ENCODE assay signal across 18 cellular contexts in genomic region chr3:25817638-25818037, GRCh38. TPM values are rescaled to one million over a fixed set of nuclear protein-coding genes. Genes with fewer than 3 reads are reported as not detected.
A peak's percentile ranks its signal among the peaks of the same experiment; 100 is the strongest.
DNase-seq lines count a peak whose midpoint lies in the region; ATAC-seq lines count a peak whose summit lies in the region.
"Had no signal": no experiment of that assay in that cellular context is flagged by ENCODE, and none has a peak within 500 bp of the region (broad histone marks: within the 10 kb centered on the region; RNA-seq: fewer than 3 reads in every experiment).

No MANE protein-coding gene starts in this region.

- H3K4me3 Mint-ChIP-seq in activated T-cell treated with anti-CD3 and anti-CD28 coated beads, Interleukin-2, amount 50 U/mL, for 24 hours: no peak overlapping the region
- H3K4me3 Mint-ChIP-seq in activated T-helper 17 cell treated with anti-CD3 and anti-CD28 coated beads, Interleukin-2, amount 50 U/mL, for 72 hours: no peak overlapping the region
- no peak overlapping the region for H3K4me3 Mint-ChIP-seq in stimulated activated effector memory CD8-positive, alpha-beta T cell treated with anti-CD3 and anti-CD28 coated beads, Interleukin-12 subunit alpha, Interleukin-12 subunit beta, amount 100 ng/mL, for 72 hours
- H3K4me3 Mint-ChIP-seq: B cell had no signal

- H3K9me3 Mint-ChIP-seq in activated T-cell treated with anti-CD3 and anti-CD28 coated beads, Interleukin-2, amount 50 U/mL, for 24 hours: no peaks in the 10 kb centered on the region
- no peaks in the 10 kb centered on the region for H3K9me3 Mint-ChIP-seq in activated T-helper 17 cell treated with anti-CD3 and anti-CD28 coated beads, Interleukin-2, amount 50 U/mL, for 72 hours
- no peaks in the 10 kb centered on the region for H3K9me3 Mint-ChIP-seq in stimulated activated effector memory CD8-positive, alpha-beta T cell treated with anti-CD3 and anti-CD28 coated beads, Interleukin-12 subunit alpha, Interleukin-12 subunit beta, amount 100 ng/mL, for 72 hours

- DNase-seq in activated T-cell treated with anti-CD3 and anti-CD28 coated beads, Interleukin-2, amount 50 U/mL, for 24 hours: no peak
- DNase-seq in activated T-cell treated with anti-CD3 and anti-CD28 coated beads for 4 hours (no peak), amniotic stem cell (lab: John Stamatoyannopoulos, UW) (no peak), Right ventricle myocardium inferior (ENCODE audit: missing footprints) (no peak), KG1 (lab: John Stamatoyannopoulos, UW) (no peak)
- DNase-seq in stimulated activated effector memory CD8-positive, alpha-beta T cell treated with anti-CD3 and anti-CD28 coated beads, Interleukin-12 subunit alpha, Interleukin-12 subunit beta, amount 100 ng/mL, for 72 hours (ENCODE audit: low spot score in 2 of 2): no peak
- DNase-seq: DND-41, H7, NCI-H1092 treated with DMSO at 0.1 percent for 48 hours, NCI-H1694, NCI-H2081 treated with DMSO at 0.1 percent for 48 hours, NCI-H510A, NCI-H748 treated with DMSO at 0.1 percent for 48 hours, PC-9, SJCRH30 had no signal

- H3K36me3 Mint-ChIP-seq in activated T-cell treated with anti-CD3 and anti-CD28 coated beads, Interleukin-2, amount 50 U/mL, for 24 hours (ENCODE audit: low read depth): no peaks in the 10 kb centered on the region
- no peaks in the 10 kb centered on the region for H3K36me3 Mint-ChIP-seq in activated T-helper 17 cell treated with anti-CD3 and anti-CD28 coated beads, Interleukin-2, amount 50 U/mL, for 72 hours (ENCODE audit: low read depth)
- H3K36me3 Mint-ChIP-seq in stimulated activated effector memory CD8-positive, alpha-beta T cell treated with anti-CD3 and anti-CD28 coated beads, Interleukin-12 subunit alpha, Interleukin-12 subunit beta, amount 100 ng/mL, for 72 hours: no peaks in the 10 kb centered on the region

- H3K4me1 Mint-ChIP-seq in activated T-cell treated with anti-CD3 and anti-CD28 coated beads, Interleukin-2, amount 50 U/mL, for 24 hours (ENCODE audit: low read depth): peaks cover 9% of the 10 kb centered on the region
- peaks cover 8% of the 10 kb centered on the region for H3K4me1 Mint-ChIP-seq in activated T-helper 17 cell treated with anti-CD3 and anti-CD28 coated beads, Interleukin-2, amount 50 U/mL, for 72 hours
- no peaks in the 10 kb centered on the region for H3K4me1 Mint-ChIP-seq in stimulated activated effector memory CD8-positive, alpha-beta T cell treated with anti-CD3 and anti-CD28 coated beads, Interleukin-12 subunit alpha, Interleukin-12 subunit beta, amount 100 ng/mL, for 72 hours
- H3K4me1 Mint-ChIP-seq: B cell had no signal

- H3K27ac Mint-ChIP-seq in activated T-cell treated with anti-CD3 and anti-CD28 coated beads, Interleukin-2, amount 50 U/mL, for 24 hours: peak overlapping the region; percentile 24
- H3K27ac Mint-ChIP-seq in activated T-helper 17 cell treated with anti-CD3 and anti-CD28 coated beads, Interleukin-2, amount 50 U/mL, for 72 hours: no peak overlapping the region
- H3K27ac Mint-ChIP-seq in stimulated activated effector memory CD8-positive, alpha-beta T cell treated with anti-CD3 and anti-CD28 coated beads, Interleukin-12 subunit alpha, Interleukin-12 subunit beta, amount 100 ng/mL, for 72 hours: no peak overlapping the region
- H3K27ac Mint-ChIP-seq: B cell had no signal

- peaks cover 3% of the 10 kb centered on the region for H3K27me3 Mint-ChIP-seq in activated T-cell treated with anti-CD3 and anti-CD28 coated beads, Interleukin-2, amount 50 U/mL, for 24 hours
- H3K27me3 Mint-ChIP-seq in activated T-helper 17 cell treated with anti-CD3 and anti-CD28 coated beads, Interleukin-2, amount 50 U/mL, for 72 hours: peaks cover 9% of the 10 kb centered on the region
- H3K27me3 Mint-ChIP-seq: B cell had no signal

- intact Hi-C loops in Right ventricle myocardium inferior (cut with DNase I): no loop called here

- ATAC-seq in HG02610 (IDR thresholded peaks at IDR 0.05; ENCODE audit: unreplicated experiment): peak; percentile 44
- ATAC-seq in activated T-helper 17 cell treated with anti-CD3 and anti-CD28 coated beads, Interleukin-2, amount 50 U/mL, for 72 hours (replicated peaks): peak; percentile 56
- ATAC-seq in stimulated activated effector memory CD8-positive, alpha-beta T cell treated with anti-CD3 and anti-CD28 coated beads, Interleukin-12 subunit alpha, Interleukin-12 subunit beta, amount 100 ng/mL, for 72 hours: peak; percentile 47
- ATAC-seq in Right ventricle myocardium inferior: no peak

RNA-seq across cellular contexts. Expression of gene OXSM, which starts 27.7 kb away (rescaled TPM):
- 10 to 100 TPM; 27.7 to 35.7 TPM for total RNA-seq in activated T-helper 17 cell treated with anti-CD3 and anti-CD28 coated beads, Interleukin-2, amount 50 U/mL, for 72 hours
- total RNA-seq in Right ventricle myocardium inferior: 14.8 TPM

RNA-seq across cellular contexts. Expression of gene NGLY1, which starts 34.4 kb away (rescaled TPM):
- total RNA-seq in activated T-helper 17 cell treated with anti-CD3 and anti-CD28 coated beads, Interleukin-2, amount 50 U/mL, for 72 hours: 100 to 1,000 TPM in 1 of 2 donors, 10 to 100 TPM in 1; 93.0 to 232 TPM
- 35.9 TPM for total RNA-seq in Right ventricle myocardium inferior
